ENCODE assay signal across 34 cellular contexts in genomic region chr5:128516978-128517377, GRCh38. TPM values are rescaled to one million over a fixed set of nuclear protein-coding genes. Genes with fewer than 3 reads are reported as not detected.
DNase-seq lines count a peak whose midpoint lies in the region; ATAC-seq, FAIRE-seq and TF ChIP-seq lines count a peak whose summit lies in the region.
"Had no signal": no experiment of that assay in that cellular context is flagged by ENCODE, and none has a peak within 500 bp of the region (broad histone marks: within the 10 kb centered on the region; RNA-seq: fewer than 3 reads in every experiment).

No MANE protein-coding gene starts in this region.

- H3K79me2 ChIP-seq in HepG2 (ENCODE audit: insufficient read depth, low read length) (no peaks in the 10 kb centered on the region), GM23248 (ENCODE audit: insufficient read depth) (no peaks in the 10 kb centered on the region)

- ATAC-seq in HepG2 (no peak), right lobe of liver (no peak), HG03097 (IDR thresholded peaks at IDR 0.05; ENCODE audit: low FRiP score, unreplicated experiment) (no peak)
- ATAC-seq: A549; CD8-positive, alpha-beta T cell had no signal

- POLR2A ChIA-PET in HepG2 (lab: Yijun Ruan, JAX): no interaction called here

- H4K20me1 ChIP-seq in HepG2 (ENCODE audit: insufficient read depth, low read length): no peaks in the 10 kb centered on the region
- H4K20me1 ChIP-seq in GM23248 (ENCODE audit: insufficient read depth): no peaks in the 10 kb centered on the region
- H4K20me1 ChIP-seq: BLaER1; BLaER1 treated with 17β-estradiol and CSF1 and Interleukin-3, amounts not matched to agents 10 nM and 100 nM had no signal

- no peak overlapping the region for H2AFZ ChIP-seq in HepG2 (ENCODE audit: low read length)
- no peak overlapping the region for H2AFZ ChIP-seq in GM23248

- H3K27me3 ChIP-seq in cardiac muscle cell: no peaks in the 10 kb centered on the region
- H3K27me3 ChIP-seq in left ventricle myocardium inferior (ENCODE audit: low read depth): no peaks in the 10 kb centered on the region
- H3K27me3 ChIP-seq in HepG2 (ENCODE audit: control insufficient read depth in 1 of 2, insufficient read depth in 2 of 2, low read length in 2 of 2): no peaks in the 10 kb centered on the region
- no peaks in the 10 kb centered on the region for H3K27me3 ChIP-seq in right lobe of liver
- no peaks in the 10 kb centered on the region for H3K27me3 ChIP-seq in GM23248 (replicated peaks; ENCODE audit: insufficient read depth)
- H3K27me3 ChIP-seq: BE2C; BLaER1; BLaER1 treated with 17β-estradiol and CSF1 and Interleukin-3, amounts not matched to agents 10 nM and 100 nM had no signal

- peak overlapping the region; percentile 89 for H3K27ac ChIP-seq in cardiac muscle cell
- H3K27ac ChIP-seq in left ventricle myocardium inferior (replicated peaks): no peak overlapping the region
- no peak overlapping the region for H3K27ac ChIP-seq in HepG2 (ENCODE audit: extremely low read length, insufficient read depth, low read length)
- no peak overlapping the region for H3K27ac ChIP-seq in right lobe of liver
- H3K27ac ChIP-seq in GM23248: no peak overlapping the region
- H3K27ac ChIP-seq: 22Rv1; A549; BLaER1; BLaER1 treated with 17β-estradiol and CSF1 and Interleukin-3, amounts not matched to agents 10 nM and 100 nM; C4-2B had no signal

- no peak for FAIRE-seq in HepG2 (lab: Jason Lieb, UNC)
- FAIRE-seq: A549, D721Med had no signal

- H3K4me2 ChIP-seq in HepG2 (ENCODE audit: low read depth, low read length) (no peak overlapping the region), GM23248 (ENCODE audit: unreplicated experiment) (no peak overlapping the region)
- H3K4me2 ChIP-seq: A549; BLaER1; BLaER1 treated with 17β-estradiol and CSF1 and Interleukin-3, amounts not matched to agents 10 nM and 100 nM had no signal

- no peak for TF ChIP-seq CTCF in cardiac muscle cell (IDR thresholded peaks at IDR 0.05; ENCODE audit: low read depth, low read length)
- no peak for TF ChIP-seq CTCF in left ventricle myocardium inferior (IDR thresholded peaks at IDR 0.05; ENCODE audit: borderline replicate concordance)
- no peak for TF ChIP-seq CTCF in HepG2 (CRISPR knock-in tag; IDR thresholded peaks at IDR 0.05)
- TF ChIP-seq CTCF in right lobe of liver (IDR thresholded peaks at IDR 0.05): no peak
- no peak for TF ChIP-seq CTCF in fibroblast of mammary gland (conservative IDR thresholded peaks at IDR 0.05; ENCODE audit: control insufficient read depth, insufficient read depth, low read depth, low read length)

- in situ Hi-C loops in HepG2 (cut with HindIII; ENCODE audit: extremely low pct_ligation_motif_present, low pct_unique_long_range_greater_than_20kb): no loop called here
- in situ Hi-C loops in GM23248 (cut with MboI): no loop called here

- TF ChIP-seq EP300 in HepG2 (IDR thresholded peaks at IDR 0.05; ENCODE audit: low read depth in 2 of 2, low read length in 2 of 2) (no peak), HepG2 (CRISPR knock-in tag; IDR thresholded peaks at IDR 0.05; ENCODE audit: borderline replicate concordance) (no peak)

- intact Hi-C loops in left ventricle myocardium inferior (cut with micrococcal nuclease): no loop called here
- intact Hi-C loops in HepG2 (cut with micrococcal nuclease; ENCODE audit: unreplicated experiment): no loop called here
- intact Hi-C loops in right lobe of liver (cut with DNase I): no loop called here

- no peaks in the 10 kb centered on the region for H3F3A ChIP-seq in GM23248 (ENCODE audit: insufficient read depth)

- no peak overlapping the region for H3K4me3 ChIP-seq in cardiac muscle cell
- H3K4me3 ChIP-seq in left ventricle myocardium inferior: no peak overlapping the region
- no peak overlapping the region for H3K4me3 ChIP-seq in HepG2 (replicated peaks in 1 of 3; ENCODE audit: insufficient read depth in 1 of 3, low read depth in 2 of 3, low read length in 3 of 3)
- no peak overlapping the region for H3K4me3 ChIP-seq in right lobe of liver
- no peak overlapping the region for H3K4me3 ChIP-seq in GM23248
- no peak overlapping the region for H3K4me3 ChIP-seq in fibroblast of mammary gland (ENCODE audit: control insufficient read depth, low read depth, low read length)
- H3K4me3 ChIP-seq: A549; BLaER1; BLaER1 treated with 17β-estradiol and CSF1 and Interleukin-3, amounts not matched to agents 10 nM and 100 nM had no signal

- H3K4me1 ChIP-seq in cardiac muscle cell (ENCODE audit: low read depth): peaks cover 79% of the 10 kb centered on the region
- peaks cover 19% of the 10 kb centered on the region for H3K4me1 ChIP-seq in left ventricle myocardium inferior
- no peaks in the 10 kb centered on the region for H3K4me1 ChIP-seq in HepG2 (ENCODE audit: insufficient read depth, low read length)
- no peaks in the 10 kb centered on the region for H3K4me1 ChIP-seq in right lobe of liver
- H3K4me1 ChIP-seq in GM23248 (ENCODE audit: insufficient read depth): no peaks in the 10 kb centered on the region
- H3K4me1 ChIP-seq: A549; BE2C; BLaER1 treated with 17β-estradiol and CSF1 and Interleukin-3, amounts not matched to agents 10 nM and 100 nM; Caco-2 had no signal

- H3K9me2 ChIP-seq in GM23248 (ENCODE audit: insufficient read depth): no peaks in the 10 kb centered on the region

- DNase-seq in cardiac muscle cell (ENCODE audit: low read depth in 1 of 2, low spot score in 1 of 2) (no peak), left ventricle myocardium inferior (no peak), HepG2 (ENCODE audit: low spot score) (no peak), right lobe of liver (no peak), GM23248 (peak; percentile 11), fibroblast of mammary gland (ENCODE audit: low read depth) (peak; percentile 21), hippocampal formation (lab: John Stamatoyannopoulos, UW) (no peak)
- DNase-seq: 8988T; ACHN; AML-193; BE2C; C1 segment of cervical spinal cord; Caco-2; Calu3; CD4-positive, alpha-beta memory T cell; CD4-positive, alpha-beta T cell; CD4-positive, CD25-positive, alpha-beta regulatory T cell; CD8-positive, alpha-beta memory T cell; CD8-positive, alpha-beta T cell; COR-L47; DMS 273 treated with DMSO at 0.1 percent for 48 hours; DMS153; DMS79; DMS79 treated with DMSO at 0.1 percent for 48 hours; DND-41; EL had no signal

- H3K9me3 ChIP-seq in cardiac muscle cell (ENCODE audit: low read depth) (no peaks in the 10 kb centered on the region), left ventricle myocardium inferior (replicated peaks) (no peaks in the 10 kb centered on the region), HepG2 (ENCODE audit: low read length) (no peaks in the 10 kb centered on the region), right lobe of liver (no peaks in the 10 kb centered on the region), GM23248 (ENCODE audit: low read depth) (no peaks in the 10 kb centered on the region)
- H3K9me3 ChIP-seq: A549; BE2C; BLaER1; BLaER1 treated with 17β-estradiol and CSF1 and Interleukin-3, amounts not matched to agents 10 nM and 100 nM; Caco-2 had no signal

- peaks cover 94% of the 10 kb centered on the region for H3K36me3 ChIP-seq in cardiac muscle cell
- H3K36me3 ChIP-seq in left ventricle myocardium inferior: peaks cover 7% of the 10 kb centered on the region
- H3K36me3 ChIP-seq in HepG2 (replicated peaks in 1 of 2; ENCODE audit: control insufficient read depth in 1 of 2, insufficient read depth in 2 of 2, low read length in 2 of 2): no peaks in the 10 kb centered on the region
- H3K36me3 ChIP-seq in right lobe of liver: no peaks in the 10 kb centered on the region
- 0 out of 2 replicates have a peak, but pooled peaks cover 8% of the 10 kb centered on the region for H3K36me3 ChIP-seq in GM23248 (ENCODE audit: low read depth)
- H3K36me3 ChIP-seq: BE2C; BLaER1; BLaER1 treated with 17β-estradiol and CSF1 and Interleukin-3, amounts not matched to agents 10 nM and 100 nM had no signal

- H3K9ac ChIP-seq in HepG2 (ENCODE audit: insufficient read depth, low read depth, low read length): no peak overlapping the region
- H3K9ac ChIP-seq in GM23248: no peak overlapping the region
- H3K9ac ChIP-seq: BLaER1; BLaER1 treated with 17β-estradiol and CSF1 and Interleukin-3, amounts not matched to agents 10 nM and 100 nM had no signal

- WGBS in HepG2 (ENCODE audit: low lambda C conversion rate): 0% methylated on average over 1 of the region's 1 CpG
- WGBS in right lobe of liver (ENCODE audit: insufficient coverage, low coverage, low lambda C conversion rate, missing lambda C conversion rate): 41% methylated on average over 1 of the region's 1 CpG
- 32 to 38% methylated on average over 1 of the region's 1 CpG for WGBS in GM23248 (ENCODE audit: low coverage in 1 of 2, low lambda C conversion rate in 2 of 2, missing lambda C conversion rate in 2 of 2), 2 experiments

- TF ChIP-seq POLR2A in HepG2 (IDR thresholded peaks at IDR 0.05; ENCODE audit: insufficient read depth in 1 of 2, low read depth in 2 of 2, low read length in 2 of 2) (no peak), right lobe of liver (IDR thresholded peaks at IDR 0.05) (no peak)

- BruUV-seq in HepG2 (replicated peaks; lab: Mats Ljungman, UMichigan): no TSS peak

- CTCF ChIA-PET in HepG2 (lab: Yijun Ruan, JAX; ENCODE audit: low intra/inter-chr PET ratio, low total read pairs): no interaction called here

- no peak for TF ChIP-seq RAD21 in HepG2 (CRISPR knock-in tag; IDR thresholded peaks at IDR 0.05)

RNA-seq across cellular contexts. Expression of gene FBN2, which starts 21.1 kb away (rescaled TPM):
- total RNA-seq in cardiac muscle cell (1,580 and 2,094 TPM in 2 replicates), left ventricle myocardium inferior (34.1 TPM), HepG2 (2016; rRNA removed; fragmentation: Illumina TruSeq; extraction: Trizol) (not detected in 2 replicates), right lobe of liver (under 1 TPM; 0.06 to 0.98 (median 0.45) TPM)
- polyA plus RNA-seq in cardiac muscle cell (725 and 1,356 TPM in 2 replicates), HepG2 (2011; rRNA removed) (under 0.01 TPM in 1 of 2 replicates, not detected in the other), GM23248 (2016; fragmentation: Nextera tagmentation; extraction: Ambion mirVana) (15.2 and 15.7 TPM in 2 replicates)
- total RNA-seq in HepG2 (2016; cell fraction: cytosol; rRNA removed; fragmentation: Illumina TruSeq; extraction: Trizol; ENCODE audit: low read depth): not detected in 2 replicates
- not detected in 2 replicates for total RNA-seq in HepG2 (2016; cell fraction: insoluble cytoplasmic fraction; rRNA removed; fragmentation: Illumina TruSeq; extraction: Trizol)
- not detected in 2 replicates for total RNA-seq in HepG2 (2016; cell fraction: membrane; rRNA removed; fragmentation: Illumina TruSeq; extraction: Trizol)
- total RNA-seq in HepG2 (2016; cell fraction: nucleus; rRNA removed; fragmentation: Illumina TruSeq; extraction: Trizol): 0.09 TPM in 1 of 2 replicates, not detected in the other
- polyA plus RNA-seq in HepG2 (2011; cell fraction: cytosol; rRNA removed): not detected in 2 replicates
- polyA plus RNA-seq in HepG2 (2011; cell fraction: nucleus; rRNA removed): not detected in 2 replicates
- not detected in 2 replicates for polyA plus RNA-seq in HepG2 (2012)
- not detected in 2 replicates for polyA plus RNA-seq in HepG2 (2016; cell fraction: cytosol; fragmentation: Illumina TruSeq; extraction: Trizol; ENCODE audit: low read depth)
- polyA plus RNA-seq in HepG2 (2016; cell fraction: insoluble cytoplasmic fraction; fragmentation: Illumina TruSeq; extraction: Trizol; ENCODE audit: low read depth): not detected in 2 replicates
- not detected in 2 replicates for polyA plus RNA-seq in HepG2 (2016; cell fraction: membrane; fragmentation: Illumina TruSeq; extraction: Trizol; ENCODE audit: low read depth)
- not detected in 2 replicates for polyA plus RNA-seq in HepG2 (2016; cell fraction: nucleus; fragmentation: Illumina TruSeq; extraction: Trizol; ENCODE audit: insufficient read depth, low read depth)
- polyA minus RNA-seq in HepG2 (2011; rRNA and poly(A)+ RNA removed; ENCODE audit: low replicate concordance): 0.04 and 42.7 TPM in 2 replicates
- not detected in 2 replicates for polyA minus RNA-seq in HepG2 (2011; cell fraction: cytosol; rRNA and poly(A)+ RNA removed)
- under 0.01 TPM in 1 of 2 replicates, not detected in the other for polyA minus RNA-seq in HepG2 (2011; cell fraction: nucleus; rRNA and poly(A)+ RNA removed)
- 63.2 and 70.8 TPM in 2 replicates for total RNA-seq in GM23248 (2014; rRNA removed; shearing (Covaris generic))
- total RNA-seq: B cell; CD4-positive, CD25-positive, alpha-beta regulatory T cell; CD8-positive, alpha-beta T cell had no signal
- polyA plus RNA-seq: CD4-positive, alpha-beta memory T cell; CD4-positive, CD25-positive, alpha-beta regulatory T cell; CD8-positive, alpha-beta memory T cell had no signal

Comparison
In these comparisons a context has a peak if more than half of its experiments do, and no peak if none do; other contexts are left out.
1. RNA of gene FBN2, which starts 21.1 kb away (total RNA-seq): 1,580 to 2,094 TPM in cardiac muscle cell; 63.2 to 70.8 TPM in GM23248, 34.1 TPM in left ventricle myocardium inferior (single experiment), 0.06 to 0.98 TPM in right lobe of liver and 0.09 TPM in HepG2; every median in the first group is over 10 times any median in the second.
2. DNase-seq: peak in GM23248 (single experiment) and fibroblast of mammary gland (single experiment); none in cardiac muscle cell (0 of 2), left ventricle myocardium inferior (single experiment), HepG2 (single experiment), right lobe of liver (0 of 3) and hippocampal formation (0 of 2).